Comparison of ENCODE assay signal across 8 cellular contexts in genomic region chr16:11949527-11949926, GRCh38. TPM values are rescaled to one million over a fixed set of nuclear protein-coding genes. Genes with fewer than 3 reads are reported as not detected.
DNase-seq lines count a peak whose midpoint lies in the region; ATAC-seq and TF ChIP-seq lines count a peak whose summit lies in the region.

No MANE protein-coding gene starts in this region.

- peak; percentile 82 for ATAC-seq in GM21737 (IDR thresholded peaks at IDR 0.05; ENCODE audit: unreplicated experiment)

- TF ChIP-seq CTCF in VCaP (conservative IDR thresholded peaks at IDR 0.05) = peak; percentile 65

- peak; percentile 52 for DNase-seq in EL
- peak; percentile 6 to 47 for DNase-seq in NCI-H1930 (lab: John Stamatoyannopoulos, UW)
- peak; percentile 40 for DNase-seq in glomerular visceral epithelial cell (ENCODE audit: extremely low spot score)
- DNase-seq in putamen (ENCODE audit: low spot score) = peak; percentile 55
- DNase-seq in OCI-M2 (lab: John Stamatoyannopoulos, UW; ENCODE audit: unreplicated experiment) = no peak
- no peak for DNase-seq in ureter (ENCODE audit: low spot score)

- no peak overlapping the region for H3K27ac ChIP-seq in VCaP

RNA-seq across cellular contexts. Expression of gene NPIPB2, which starts 7.7 kb away (rescaled TPM):
- 32.2 TPM for total RNA-seq in ureter

RNA-seq across cellular contexts. Expression of gene TNFRSF17, which starts 15.5 kb away (rescaled TPM):
- total RNA-seq in ureter = 2.2 TPM

RNA-seq across cellular contexts. Expression of gene SNX29, which starts 27.0 kb away (rescaled TPM):
- total RNA-seq in ureter = 53.7 TPM

RNA-seq across cellular contexts. Expression of gene GSPT1, which starts 33.8 kb away (rescaled TPM):
- total RNA-seq in ureter = 134 TPM

Comparison
In these comparisons a context has a peak if more than half of its experiments do, and no peak if none do; other contexts are left out.
1. DNase-seq: peak in EL (single experiment), NCI-H1930 (2 of 2), glomerular visceral epithelial cell (single experiment) and putamen (single experiment); none in OCI-M2 (single experiment) and ureter (single experiment).